ENCODE assay signal across 8 cellular contexts in the genomic region with DNA sequence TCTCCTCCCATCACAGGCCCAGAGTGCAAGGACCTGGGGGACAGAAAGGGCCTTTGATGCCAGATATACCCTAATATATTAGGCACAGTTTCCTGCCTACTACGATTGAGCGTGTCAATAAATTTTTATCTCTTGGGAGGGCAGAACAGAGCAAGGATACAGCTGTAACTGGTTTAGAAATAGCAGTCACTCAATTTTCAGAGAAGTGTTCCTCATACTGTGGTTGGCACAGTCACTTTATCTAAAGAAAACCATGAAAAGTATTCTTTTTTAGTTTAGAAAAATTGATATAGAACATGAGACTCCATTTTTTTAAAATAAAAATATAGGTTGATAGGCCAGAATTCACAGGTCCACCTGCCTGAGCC. TPM values are rescaled to one million over a fixed set of nuclear protein-coding genes. Genes with fewer than 3 reads are reported as not detected.
A peak's percentile ranks its signal among the peaks of the same experiment; 100 is the strongest.
DNase-seq lines count a peak whose midpoint lies in the region; ATAC-seq and TF ChIP-seq lines count a peak whose summit lies in the region.

No MANE protein-coding gene starts in this region.

- 58 to 67% (median 59%) methylated on average over 2 of the region's 2 CpGs for WGBS in psoas muscle, 3 donors

- DNase-seq in GM13977 (ENCODE audit: low spot score) (peak; percentile 4), HL-60 (ENCODE audit: low read depth in 1 of 2, low spot score in 1 of 2) (no peak), psoas muscle (no peak), NCI-H526 treated with DMSO at 0.1 percent for 48 hours (lab: John Stamatoyannopoulos, UW) (no peak), 8988T (no peak), COR-L47 (lab: John Stamatoyannopoulos, UW) (no peak)
- no peak for DNase-seq in NK-92 treated with Interleukin-12 subunit alpha and Interleukin-12 subunit beta, amount 100 ng/mL, for 24 hours (lab: John Stamatoyannopoulos, UW)

- H3K27ac ChIP-seq in HL-60 (replicated peaks) (peak overlapping the region; percentile 63), duodenal mucosa (ENCODE audit: low read depth, low read length) (no peak overlapping the region), psoas muscle (peak overlapping the region; percentile 62)

- H3K4me3 ChIP-seq in HL-60 (replicated peaks; ENCODE audit: insufficient read depth, low read length) (peak overlapping the region; percentile 85), duodenal mucosa (ENCODE audit: low read depth in 1 of 2, low read length in 2 of 2) (peak overlapping the region; percentile 84 to 98), psoas muscle (peak overlapping the region; percentile 81)

- H3K9ac ChIP-seq in duodenal mucosa (ENCODE audit: low read depth in 1 of 2, low read length in 2 of 2) = no peak overlapping the region

- H3K4me1 ChIP-seq in duodenal mucosa (ENCODE audit: control insufficient read depth in 1 of 2, insufficient read depth in 2 of 2, low read length in 2 of 2) (peaks cover 0 to 3% of the 10 kb centered on the region in 2 donors), psoas muscle (peaks cover 4% of the 10 kb centered on the region)

- ATAC-seq in psoas muscle = no peak

- no peak for TF ChIP-seq CTCF in GM13977 (IDR thresholded peaks at IDR 0.05; ENCODE audit: extremely low read depth, insufficient read depth, missing control alignments)
- TF ChIP-seq CTCF in HL-60 (IDR thresholded peaks at IDR 0.05; ENCODE audit: insufficient read depth, low read length) = no peak
- no peak for TF ChIP-seq CTCF in psoas muscle (IDR thresholded peaks at IDR 0.05)

- in situ Hi-C loops in GM13977 (cut with MboI; ENCODE audit: low pct_unique_long_range_greater_than_20kb, low sequenced_read_pairs, unreplicated experiment) = no loop called here

- peaks cover 11 to 14% of the 10 kb centered on the region in 2 donors for H3K9me3 ChIP-seq in duodenal mucosa (ENCODE audit: control insufficient read depth in 1 of 2, low read length in 2 of 2)
- H3K9me3 ChIP-seq in psoas muscle = peaks cover 77% of the 10 kb centered on the region

- H3K27me3 ChIP-seq in HL-60 (ENCODE audit: insufficient read depth, poor library complexity, severe bottlenecking) (no peaks in the 10 kb centered on the region), duodenal mucosa (ENCODE audit: control insufficient read depth in 1 of 2, insufficient read depth in 2 of 2, low read length in 2 of 2) (no peaks in the 10 kb centered on the region), psoas muscle (ENCODE audit: insufficient read depth in 3 of 3, low read length in 2 of 3) (no peaks in the 10 kb centered on the region)

- intact Hi-C loops in psoas muscle (cut with DNase I) = loop anchor here in 1 of 2 donors (10.0 kb wide), 1 partner anchor 111 kb away; a partner anchor contains a TSS

- H3K36me3 ChIP-seq in duodenal mucosa (ENCODE audit: control insufficient read depth in 1 of 2, insufficient read depth in 2 of 2, low read length in 2 of 2) = no peaks in the 10 kb centered on the region
- peaks cover 5 to 6% of the 10 kb centered on the region in 2 donors for H3K36me3 ChIP-seq in psoas muscle (ENCODE audit: insufficient read depth in 1 of 2, low read depth in 1 of 2)

RNA-seq across cellular contexts. Expression of a gene that starts 0.5 kb away (rescaled TPM):
- total RNA-seq in psoas muscle = 1 to 10 TPM; 1.5 to 4.0 (median 2.5) TPM
- 1 to 10 TPM; 1.5 to 2.3 (median 1.6) TPM for polyA plus RNA-seq in psoas muscle

RNA-seq across cellular contexts. Expression of a gene that starts 19.2 kb away (rescaled TPM):
- total RNA-seq in psoas muscle = 1 to 10 TPM in 3 of 4 donors, under 1 TPM in 1; 0.25 to 1.8 (median 1.2) TPM
- polyA plus RNA-seq in psoas muscle = 1 to 10 TPM in 1 of 3 donors, under 1 TPM in 2; 0.39 to 1.6 (median 0.55) TPM

RNA-seq across cellular contexts. Expression of a gene that starts 32.5 kb away (rescaled TPM):
- total RNA-seq in psoas muscle = 1 to 10 TPM in 2 of 4 donors, under 1 TPM in 2; 0.54 to 2.5 (median 1.2) TPM
- polyA plus RNA-seq in psoas muscle = under 1 TPM; 0.23 to 0.93 (median 0.75) TPM

RNA-seq across cellular contexts. Expression of a gene that starts 41.7 kb away (rescaled TPM):
- 1 to 10 TPM in 3 of 4 donors, under 1 TPM in 1; 0.47 to 1.9 (median 1.6) TPM for total RNA-seq in psoas muscle
- polyA plus RNA-seq in psoas muscle = 1 to 10 TPM; 2.1 to 4.0 (median 2.4) TPM

RNA-seq across cellular contexts. Expression of a gene that starts 48.4 kb away (rescaled TPM):
- total RNA-seq in psoas muscle = 1 to 10 TPM; 3.5 to 9.5 (median 4.9) TPM
- polyA plus RNA-seq in psoas muscle = 1 to 10 TPM; 2.0 to 7.2 (median 2.3) TPM
